1 cellular context compared by ENCODE assay signal in the genomic region with DNA sequence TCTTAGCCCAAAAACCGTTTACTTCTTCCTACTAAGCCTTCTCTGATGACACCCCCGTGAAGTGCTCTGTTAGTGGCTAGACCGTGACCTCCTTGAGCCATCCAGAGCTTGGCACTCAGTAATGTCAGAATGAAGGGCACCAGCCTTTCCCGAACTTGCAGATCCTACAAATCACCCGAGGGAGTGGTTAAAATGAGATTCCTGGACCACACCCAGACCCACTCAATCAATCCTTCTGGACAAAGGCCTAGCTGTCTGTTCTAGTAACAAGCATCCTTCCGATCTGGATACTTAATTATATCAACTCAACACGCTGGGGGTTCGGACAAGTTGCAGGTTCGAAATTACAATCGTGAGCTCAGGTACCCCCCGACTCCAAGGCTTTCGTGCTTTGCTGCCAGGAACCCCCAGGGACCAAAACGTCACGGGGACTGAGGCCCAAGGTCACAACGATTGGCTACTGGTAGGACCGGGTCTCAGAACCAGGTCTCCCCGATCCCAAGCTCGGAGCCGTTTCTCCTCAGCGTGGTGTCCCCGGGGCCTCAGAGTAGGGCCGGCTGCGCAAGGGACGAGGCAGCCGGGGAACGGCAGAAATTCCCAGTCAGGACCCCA.
TF ChIP-seq lines count a peak whose summit lies in the region.

No MANE protein-coding gene starts in this region.

TF ChIP-seq in A549, 52 proteins besides CTCF, POLR2A, EP300 and RAD21 (continued from another document):
- TF ChIP-seq E2F6 (IDR thresholded peaks at IDR 0.05; ENCODE audit: borderline replicate concordance, low read depth) (no peak), EHMT2 (IDR thresholded peaks at IDR 0.05; ENCODE audit: low read depth) (no peak)
